Comparison of ENCODE assay signal across 8 cellular contexts in genomic region chr6:34484899-34485298, GRCh38. TPM values are rescaled to one million over a fixed set of nuclear protein-coding genes. Genes with fewer than 3 reads are reported as not detected.
DNase-seq lines count a peak whose midpoint lies in the region; ATAC-seq, FAIRE-seq and TF ChIP-seq lines count a peak whose summit lies in the region.

No MANE protein-coding gene starts in this region.

- peak; percentile 50 for DNase-seq in GM12891 (ENCODE audit: insufficient read length, low spot score)
- peak; percentile 77 for DNase-seq in activated naive CD4-positive, alpha-beta T cell treated with anti-CD3 and anti-CD28 coated beads, Interleukin-2, amount 10 ng/mL, durations not matched to agents 7 days and 5 days
- DNase-seq in stimulated activated CD4-positive, alpha-beta T cell treated with anti-CD3 and anti-CD28 coated beads, Interleukin-2, amount 100 ng/mL, for 24 hours, result peak; percentile 70 to 72
- no peak for DNase-seq in D721Med (ENCODE audit: insufficient read length, low spot score)
- DNase-seq in SK-N-DZ (ENCODE audit: low spot score), result no peak
- no peak for DNase-seq in WERI-Rb-1

- H3K27me3 ChIP-seq in SU-DHL-6 (ENCODE audit: low read length) (no peaks in the 10 kb centered on the region), WERI-Rb-1 (ENCODE audit: insufficient read depth, low read depth, severe bottlenecking) (no peaks in the 10 kb centered on the region)

- H3K27ac ChIP-seq in SU-DHL-6 (ENCODE audit: low read depth, low read length) (peak overlapping the region; percentile 71), WERI-Rb-1 (no peak overlapping the region)

- no peaks in the 10 kb centered on the region for H4K20me1 ChIP-seq in SU-DHL-6 (ENCODE audit: low read depth, low read length)

- H3K9me2 ChIP-seq in SU-DHL-6 (replicated peaks; ENCODE audit: insufficient read depth, low read length), result no peaks in the 10 kb centered on the region

- peaks cover 9% of the 10 kb centered on the region for H3K27me3 Mint-ChIP-seq in activated naive CD4-positive, alpha-beta T cell treated with anti-CD3 and anti-CD28 coated beads, Interleukin-2, amount 10 ng/mL, durations not matched to agents 7 days and 5 days

- H3K27ac Mint-ChIP-seq in activated naive CD4-positive, alpha-beta T cell treated with anti-CD3 and anti-CD28 coated beads, Interleukin-2, amount 10 ng/mL, durations not matched to agents 7 days and 5 days, result peak overlapping the region; percentile 64

- peaks cover 23% of the 10 kb centered on the region for H3F3A ChIP-seq in SU-DHL-6 (ENCODE audit: insufficient read depth)

- no peaks in the 10 kb centered on the region for H3K79me2 ChIP-seq in SU-DHL-6 (ENCODE audit: insufficient read depth, low read length)

- H3K4me2 ChIP-seq in SU-DHL-6 (ENCODE audit: low read depth, low read length, poor library complexity, severe bottlenecking), result peak overlapping the region; percentile 59

- H3K4me3 Mint-ChIP-seq in activated naive CD4-positive, alpha-beta T cell treated with anti-CD3 and anti-CD28 coated beads, Interleukin-2, amount 10 ng/mL, durations not matched to agents 7 days and 5 days, result peak overlapping the region; percentile 49

- no peak for TF ChIP-seq POLR2A in GM12891 (IDR thresholded peaks at IDR 0.05; ENCODE audit: low read depth, low read length)

- TF ChIP-seq CTCF in SU-DHL-6 (IDR thresholded peaks at IDR 0.05; ENCODE audit: insufficient read depth, low read length, poor library complexity, severe bottlenecking) (no peak), D721Med (IDR thresholded peaks at IDR 0.05; ENCODE audit: insufficient read depth, missing control alignments) (no peak), WERI-Rb-1 (IDR thresholded peaks at IDR 0.05; ENCODE audit: low read depth, low read length) (no peak)

- FAIRE-seq in GM12891 (lab: Jason Lieb, UNC) (peak; percentile 72), D721Med (lab: Jason Lieb, UNC) (no peak)

- H3K9me3 ChIP-seq in SU-DHL-6 (ENCODE audit: insufficient read depth, low read length) (no peaks in the 10 kb centered on the region), WERI-Rb-1 (ENCODE audit: severe bottlenecking) (no peaks in the 10 kb centered on the region)

- H2AFZ ChIP-seq in SU-DHL-6 (ENCODE audit: low read depth, low read length, severe bottlenecking), result peak overlapping the region; percentile 13

- ATAC-seq in GM18873 (IDR thresholded peaks at IDR 0.05; ENCODE audit: low FRiP score, unreplicated experiment), result no peak

- H3K36me3 ChIP-seq in SU-DHL-6 (ENCODE audit: low read length) (no peaks in the 10 kb centered on the region), WERI-Rb-1 (peaks cover 4% of the 10 kb centered on the region)

- CTCF ChIA-PET in activated naive CD4-positive, alpha-beta T cell treated with anti-CD3 and anti-CD28 coated beads, Interleukin-2, amount 10 ng/mL, durations not matched to agents 7 days and 5 days (lab: Charles Lee), result no interaction called here

- no peaks in the 10 kb centered on the region for H3K36me3 Mint-ChIP-seq in activated naive CD4-positive, alpha-beta T cell treated with anti-CD3 and anti-CD28 coated beads, Interleukin-2, amount 10 ng/mL, durations not matched to agents 7 days and 5 days

- H3K4me3 ChIP-seq in SU-DHL-6 (ENCODE audit: insufficient read depth, low read length, poor library complexity, severe bottlenecking) (peak overlapping the region; percentile 32), WERI-Rb-1 (ENCODE audit: low read depth, low read length) (no peak overlapping the region)

- H3K4me1 Mint-ChIP-seq in activated naive CD4-positive, alpha-beta T cell treated with anti-CD3 and anti-CD28 coated beads, Interleukin-2, amount 10 ng/mL, durations not matched to agents 7 days and 5 days, result peaks cover 39% of the 10 kb centered on the region

- H3K9me3 Mint-ChIP-seq in activated naive CD4-positive, alpha-beta T cell treated with anti-CD3 and anti-CD28 coated beads, Interleukin-2, amount 10 ng/mL, durations not matched to agents 7 days and 5 days, result no peaks in the 10 kb centered on the region

- peak overlapping the region; percentile 38 for H3K9ac ChIP-seq in SU-DHL-6 (ENCODE audit: low read length)

TF ChIP-seq in GM12891, 5 proteins besides CTCF, POLR2A, EP300 and RAD21:
- TF ChIP-seq SPI1 (IDR thresholded peaks at IDR 0.05; ENCODE audit: low read depth, low read length) (no peak), PAX5 (IDR thresholded peaks at IDR 0.05; ENCODE audit: insufficient read depth, low read length, severe bottlenecking) (no peak), POLR2AphosphoS5 (IDR thresholded peaks at IDR 0.05; ENCODE audit: low read depth, low read length) (no peak), TAF1 (IDR thresholded peaks at IDR 0.05; ENCODE audit: low read depth, low read length) (no peak), POU2F2 (IDR thresholded peaks at IDR 0.05; ENCODE audit: low read depth, low read length) (no peak)

RNA-seq across cellular contexts. Expression of gene PACSIN1, which starts 19.0 kb away (rescaled TPM):
- polyA plus RNA-seq in GM12891 (2012; ENCODE audit: low read depth, missing spikeins), result 0.18 TPM
- 0.06 and 0.08 TPM in 2 replicates for polyA plus RNA-seq in SK-N-DZ (2014; cell fraction: cytosol; rRNA removed)
- 0.09 TPM in 1 of 2 replicates, not detected in the other for polyA plus RNA-seq in SK-N-DZ (2014; cell fraction: nucleus; rRNA removed)

RNA-seq across cellular contexts. Expression of gene RPS10, which starts 59.0 kb away (rescaled TPM):
- 4,277 TPM for polyA plus RNA-seq in GM12891 (2012; ENCODE audit: low read depth, missing spikeins)
- polyA plus RNA-seq in SK-N-DZ (2014; cell fraction: cytosol; rRNA removed), result 8,232 and 8,575 TPM in 2 replicates
- polyA plus RNA-seq in SK-N-DZ (2014; cell fraction: nucleus; rRNA removed), result 3,567 and 4,317 TPM in 2 replicates

Comparison
In these comparisons a context has a peak if more than half of its experiments do, and no peak if none do; other contexts are left out.
1. DNase-seq: peak in GM12891 (single experiment), activated naive CD4-positive, alpha-beta T cell treated with anti-CD3 and anti-CD28 coated beads, Interleukin-2, amount 10 ng/mL, durations not matched to agents 7 days and 5 days (single experiment) and stimulated activated CD4-positive, alpha-beta T cell treated with anti-CD3 and anti-CD28 coated beads, Interleukin-2, amount 100 ng/mL, for 24 hours (2 of 2); none in D721Med (single experiment), SK-N-DZ (single experiment) and WERI-Rb-1 (single experiment).